In the genomic region with DNA sequence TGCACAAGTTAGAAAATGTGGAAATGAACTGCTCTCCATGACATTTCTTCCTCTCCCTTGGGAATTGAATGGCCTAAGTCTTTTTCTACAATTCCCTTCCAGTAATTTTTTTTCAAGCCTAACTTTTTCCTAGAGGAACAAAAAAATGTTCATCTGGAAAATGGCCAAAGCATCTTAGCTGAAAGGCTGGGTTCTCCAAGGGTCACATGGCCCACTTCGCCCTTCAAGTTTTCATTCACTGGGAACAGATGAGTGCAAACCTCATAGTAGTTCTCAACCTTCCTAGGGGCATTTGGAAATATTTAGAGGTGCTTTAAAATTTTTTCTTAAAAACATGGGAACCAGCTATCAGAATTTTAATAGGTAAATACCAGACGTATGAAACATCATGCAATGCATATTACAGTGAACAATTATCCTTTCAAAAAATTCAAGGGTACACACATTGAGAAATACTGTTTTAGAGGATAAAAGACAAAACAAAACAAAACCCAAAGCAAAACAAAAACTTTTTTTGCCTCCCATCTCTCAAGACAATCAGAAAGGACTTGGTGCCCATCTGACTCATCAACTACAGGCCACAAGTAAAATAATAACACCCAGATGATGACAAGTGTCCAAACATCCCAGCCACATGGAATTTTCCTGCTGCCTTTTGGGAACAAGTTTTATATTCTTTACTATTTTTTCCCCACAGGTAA, we compare ENCODE assay signal across 2 cellular contexts.
A peak's percentile ranks its signal among the peaks of the same experiment; 100 is the strongest.
TF ChIP-seq lines count a peak whose summit lies in the region.

No MANE protein-coding gene starts in this region.

TF ChIP-seq in SK-N-SH, 30 proteins besides CTCF, POLR2A, EP300 and RAD21 (continued from another document):
- TF ChIP-seq POLR2AphosphoS5 (IDR thresholded peaks at IDR 0.05; ENCODE audit: low read depth, low read length) (no peak), FOSL2 (IDR thresholded peaks at IDR 0.05; ENCODE audit: borderline replicate concordance, low read depth) (peak; percentile 2; the same call in 1 of the 2 replicates), TCF12 (IDR thresholded peaks at IDR 0.05) (no peak), FOXM1 (IDR thresholded peaks at IDR 0.05; ENCODE audit: low read depth) (no peak), NRF1 (IDR thresholded peaks at IDR 0.05; ENCODE audit: low read depth, low read length) (no peak), MXI1 (IDR thresholded peaks at IDR 0.05; ENCODE audit: low read depth, low read length) (no peak), NFIC (IDR thresholded peaks at IDR 0.05; ENCODE audit: borderline replicate concordance) (no peak), TAF1 (IDR thresholded peaks at IDR 0.05; ENCODE audit: borderline replicate concordance, low read depth, low read length) (no peak), MEF2A (IDR thresholded peaks at IDR 0.05; ENCODE audit: borderline replicate concordance, low read depth) (no peak), RFX5 (IDR thresholded peaks at IDR 0.05; ENCODE audit: low read length) (no peak)
- TF ChIP-seq, protein P1, sequence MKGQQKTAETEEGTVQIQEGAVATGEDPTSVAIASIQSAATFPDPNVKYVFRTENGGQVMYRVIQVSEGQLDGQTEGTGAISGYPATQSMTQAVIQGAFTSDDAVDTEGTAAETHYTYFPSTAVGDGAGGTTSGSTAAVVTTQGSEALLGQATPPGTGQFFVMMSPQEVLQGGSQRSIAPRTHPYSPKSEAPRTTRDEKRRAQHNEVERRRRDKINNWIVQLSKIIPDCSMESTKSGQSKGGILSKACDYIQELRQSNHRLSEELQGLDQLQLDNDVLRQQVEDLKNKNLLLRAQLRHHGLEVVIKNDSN (IDR thresholded peaks at IDR 0.05; ENCODE audit: borderline replicate concordance, low read depth) = peak; percentile 15; the same call in 1 of the 2 replicates
- TF ChIP-seq, protein P2, sequence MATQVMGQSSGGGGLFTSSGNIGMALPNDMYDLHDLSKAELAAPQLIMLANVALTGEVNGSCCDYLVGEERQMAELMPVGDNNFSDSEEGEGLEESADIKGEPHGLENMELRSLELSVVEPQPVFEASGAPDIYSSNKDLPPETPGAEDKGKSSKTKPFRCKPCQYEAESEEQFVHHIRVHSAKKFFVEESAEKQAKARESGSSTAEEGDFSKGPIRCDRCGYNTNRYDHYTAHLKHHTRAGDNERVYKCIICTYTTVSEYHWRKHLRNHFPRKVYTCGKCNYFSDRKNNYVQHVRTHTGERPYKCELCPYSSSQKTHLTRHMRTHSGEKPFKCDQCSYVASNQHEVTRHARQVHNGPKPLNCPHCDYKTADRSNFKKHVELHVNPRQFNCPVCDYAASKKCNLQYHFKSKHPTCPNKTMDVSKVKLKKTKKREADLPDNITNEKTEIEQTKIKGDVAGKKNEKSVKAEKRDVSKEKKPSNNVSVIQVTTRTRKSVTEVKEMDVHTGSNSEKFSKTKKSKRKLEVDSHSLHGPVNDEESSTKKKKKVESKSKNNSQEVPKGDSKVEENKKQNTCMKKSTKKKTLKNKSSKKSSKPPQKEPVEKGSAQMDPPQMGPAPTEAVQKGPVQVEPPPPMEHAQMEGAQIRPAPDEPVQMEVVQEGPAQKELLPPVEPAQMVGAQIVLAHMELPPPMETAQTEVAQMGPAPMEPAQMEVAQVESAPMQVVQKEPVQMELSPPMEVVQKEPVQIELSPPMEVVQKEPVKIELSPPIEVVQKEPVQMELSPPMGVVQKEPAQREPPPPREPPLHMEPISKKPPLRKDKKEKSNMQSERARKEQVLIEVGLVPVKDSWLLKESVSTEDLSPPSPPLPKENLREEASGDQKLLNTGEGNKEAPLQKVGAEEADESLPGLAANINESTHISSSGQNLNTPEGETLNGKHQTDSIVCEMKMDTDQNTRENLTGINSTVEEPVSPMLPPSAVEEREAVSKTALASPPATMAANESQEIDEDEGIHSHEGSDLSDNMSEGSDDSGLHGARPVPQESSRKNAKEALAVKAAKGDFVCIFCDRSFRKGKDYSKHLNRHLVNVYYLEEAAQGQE (IDR thresholded peaks at IDR 0.05; ENCODE audit: low read depth, low read length) = no peak

TF ChIP-seq in SK-N-SH treated with all-trans-retinoic acid at 6 μM for 48 hours, 23 proteins besides CTCF, POLR2A, EP300 and RAD21 (continued from another document):
- TF ChIP-seq, protein P3, sequence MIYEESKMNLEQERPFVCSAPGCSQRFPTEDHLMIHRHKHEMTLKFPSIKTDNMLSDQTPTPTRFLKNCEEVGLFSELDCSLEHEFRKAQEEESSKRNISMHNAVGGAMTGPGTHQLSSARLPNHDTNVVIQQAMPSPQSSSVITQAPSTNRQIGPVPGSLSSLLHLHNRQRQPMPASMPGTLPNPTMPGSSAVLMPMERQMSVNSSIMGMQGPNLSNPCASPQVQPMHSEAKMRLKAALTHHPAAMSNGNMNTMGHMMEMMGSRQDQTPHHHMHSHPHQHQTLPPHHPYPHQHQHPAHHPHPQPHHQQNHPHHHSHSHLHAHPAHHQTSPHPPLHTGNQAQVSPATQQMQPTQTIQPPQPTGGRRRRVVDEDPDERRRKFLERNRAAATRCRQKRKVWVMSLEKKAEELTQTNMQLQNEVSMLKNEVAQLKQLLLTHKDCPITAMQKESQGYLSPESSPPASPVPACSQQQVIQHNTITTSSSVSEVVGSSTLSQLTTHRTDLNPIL (CRISPR knock-in tag; IDR thresholded peaks at IDR 0.05; ENCODE audit: low read depth) = no peak
- TF ChIP-seq ZNF565 (CRISPR knock-in tag; conservative IDR thresholded peaks at IDR 0.05; ENCODE audit: low read depth) (no peak), ZC3H10 (CRISPR knock-in tag; IDR thresholded peaks at IDR 0.05) (no peak), TOX (CRISPR knock-in tag; IDR thresholded peaks at IDR 0.05; ENCODE audit: borderline replicate concordance) (no peak), ESRRG (CRISPR knock-in tag; IDR thresholded peaks at IDR 0.05) (no peak), BACH2 (CRISPR knock-in tag; IDR thresholded peaks at IDR 0.05; ENCODE audit: borderline replicate concordance) (no peak), RARB (CRISPR knock-in tag; IDR thresholded peaks at IDR 0.05) (no peak), OSR1 (CRISPR knock-in tag; IDR thresholded peaks at IDR 0.05) (no peak), ZNF70 (CRISPR knock-in tag; IDR thresholded peaks at IDR 0.05) (no peak), ISL1 (CRISPR knock-in tag; IDR thresholded peaks at IDR 0.05) (no peak), ZFP30 (CRISPR knock-in tag; IDR thresholded peaks at IDR 0.05) (no peak), ZNF8 (CRISPR knock-in tag; IDR thresholded peaks at IDR 0.05) (no peak), GLIS3 (CRISPR knock-in tag; IDR thresholded peaks at IDR 0.05) (no peak)
- TF ChIP-seq, protein P4, sequence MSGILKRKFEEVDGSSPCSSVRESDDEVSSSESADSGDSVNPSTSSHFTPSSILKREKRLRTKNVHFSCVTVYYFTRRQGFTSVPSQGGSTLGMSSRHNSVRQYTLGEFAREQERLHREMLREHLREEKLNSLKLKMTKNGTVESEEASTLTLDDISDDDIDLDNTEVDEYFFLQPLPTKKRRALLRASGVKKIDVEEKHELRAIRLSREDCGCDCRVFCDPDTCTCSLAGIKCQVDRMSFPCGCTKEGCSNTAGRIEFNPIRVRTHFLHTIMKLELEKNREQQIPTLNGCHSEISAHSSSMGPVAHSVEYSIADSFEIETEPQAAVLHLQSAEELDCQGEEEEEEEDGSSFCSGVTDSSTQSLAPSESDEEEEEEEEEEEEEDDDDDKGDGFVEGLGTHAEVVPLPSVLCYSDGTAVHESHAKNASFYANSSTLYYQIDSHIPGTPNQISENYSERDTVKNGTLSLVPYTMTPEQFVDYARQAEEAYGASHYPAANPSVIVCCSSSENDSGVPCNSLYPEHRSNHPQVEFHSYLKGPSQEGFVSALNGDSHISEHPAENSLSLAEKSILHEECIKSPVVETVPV (CRISPR knock-in tag; IDR thresholded peaks at IDR 0.05) = no peak
- TF ChIP-seq, protein P5, sequence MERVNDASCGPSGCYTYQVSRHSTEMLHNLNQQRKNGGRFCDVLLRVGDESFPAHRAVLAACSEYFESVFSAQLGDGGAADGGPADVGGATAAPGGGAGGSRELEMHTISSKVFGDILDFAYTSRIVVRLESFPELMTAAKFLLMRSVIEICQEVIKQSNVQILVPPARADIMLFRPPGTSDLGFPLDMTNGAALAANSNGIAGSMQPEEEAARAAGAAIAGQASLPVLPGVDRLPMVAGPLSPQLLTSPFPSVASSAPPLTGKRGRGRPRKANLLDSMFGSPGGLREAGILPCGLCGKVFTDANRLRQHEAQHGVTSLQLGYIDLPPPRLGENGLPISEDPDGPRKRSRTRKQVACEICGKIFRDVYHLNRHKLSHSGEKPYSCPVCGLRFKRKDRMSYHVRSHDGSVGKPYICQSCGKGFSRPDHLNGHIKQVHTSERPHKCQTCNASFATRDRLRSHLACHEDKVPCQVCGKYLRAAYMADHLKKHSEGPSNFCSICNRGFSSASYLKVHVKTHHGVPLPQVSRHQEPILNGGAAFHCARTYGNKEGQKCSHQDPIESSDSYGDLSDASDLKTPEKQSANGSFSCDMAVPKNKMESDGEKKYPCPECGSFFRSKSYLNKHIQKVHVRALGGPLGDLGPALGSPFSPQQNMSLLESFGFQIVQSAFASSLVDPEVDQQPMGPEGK (CRISPR knock-in tag; IDR thresholded peaks at IDR 0.05; ENCODE audit: borderline replicate concordance) = no peak
- TF ChIP-seq, protein P6, sequence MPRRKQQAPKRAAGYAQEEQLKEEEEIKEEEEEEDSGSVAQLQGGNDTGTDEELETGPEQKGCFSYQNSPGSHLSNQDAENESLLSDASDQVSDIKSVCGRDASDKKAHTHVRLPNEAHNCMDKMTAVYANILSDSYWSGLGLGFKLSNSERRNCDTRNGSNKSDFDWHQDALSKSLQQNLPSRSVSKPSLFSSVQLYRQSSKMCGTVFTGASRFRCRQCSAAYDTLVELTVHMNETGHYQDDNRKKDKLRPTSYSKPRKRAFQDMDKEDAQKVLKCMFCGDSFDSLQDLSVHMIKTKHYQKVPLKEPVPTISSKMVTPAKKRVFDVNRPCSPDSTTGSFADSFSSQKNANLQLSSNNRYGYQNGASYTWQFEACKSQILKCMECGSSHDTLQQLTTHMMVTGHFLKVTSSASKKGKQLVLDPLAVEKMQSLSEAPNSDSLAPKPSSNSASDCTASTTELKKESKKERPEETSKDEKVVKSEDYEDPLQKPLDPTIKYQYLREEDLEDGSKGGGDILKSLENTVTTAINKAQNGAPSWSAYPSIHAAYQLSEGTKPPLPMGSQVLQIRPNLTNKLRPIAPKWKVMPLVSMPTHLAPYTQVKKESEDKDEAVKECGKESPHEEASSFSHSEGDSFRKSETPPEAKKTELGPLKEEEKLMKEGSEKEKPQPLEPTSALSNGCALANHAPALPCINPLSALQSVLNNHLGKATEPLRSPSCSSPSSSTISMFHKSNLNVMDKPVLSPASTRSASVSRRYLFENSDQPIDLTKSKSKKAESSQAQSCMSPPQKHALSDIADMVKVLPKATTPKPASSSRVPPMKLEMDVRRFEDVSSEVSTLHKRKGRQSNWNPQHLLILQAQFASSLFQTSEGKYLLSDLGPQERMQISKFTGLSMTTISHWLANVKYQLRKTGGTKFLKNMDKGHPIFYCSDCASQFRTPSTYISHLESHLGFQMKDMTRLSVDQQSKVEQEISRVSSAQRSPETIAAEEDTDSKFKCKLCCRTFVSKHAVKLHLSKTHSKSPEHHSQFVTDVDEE (CRISPR knock-in tag; IDR thresholded peaks at IDR 0.05) = no peak
